33 cellular contexts compared by ENCODE assay signal in genomic region chr18:59990121-59990818, GRCh38.
DNase-seq lines count a peak whose midpoint lies in the region; ATAC-seq, FAIRE-seq and TF ChIP-seq lines count a peak whose summit lies in the region.
"Had no signal": no experiment of that assay in that cellular context is flagged by ENCODE, and none has a peak within 500 bp of the region (broad histone marks: within the 10 kb centered on the region; RNA-seq: fewer than 3 reads in every experiment).

No MANE protein-coding gene starts in this region.

- no peaks in the 10 kb centered on the region for H3K9me3 ChIP-seq in astrocyte (ENCODE audit: insufficient read depth, low read depth, low read length)
- H3K9me3 ChIP-seq: ascending aorta, BE2C, SJSA1 had no signal

- H4K20me1 ChIP-seq in astrocyte (ENCODE audit: insufficient read depth, low read length) = no peaks in the 10 kb centered on the region

- FAIRE-seq in astrocyte (lab: Jason Lieb, UNC) = no peak
- FAIRE-seq: small intestine had no signal

- no peak overlapping the region for H3K27ac ChIP-seq in astrocyte (ENCODE audit: low read depth, low read length)
- H3K27ac ChIP-seq: ascending aorta, neural progenitor cell, parathyroid adenoma, SJSA1 had no signal

- ATAC-seq in HG03097 (IDR thresholded peaks at IDR 0.05; ENCODE audit: low FRiP score, unreplicated experiment) = no peak
- ATAC-seq: activated T-cell treated with anti-CD3 and anti-CD28 coated beads, Interleukin-2, amount 50 U/mL, for 4 hours; effector memory CD8-positive, alpha-beta T cell; left ventricle myocardium superior; stimulated activated naive CD8-positive, alpha-beta T cell treated with anti-CD3 and anti-CD28 coated beads, Interleukin-15, Interleukin-2, amounts not matched to agents 100 U/mL and 50 U/mL, for 24 hours had no signal

- H3K4me3 ChIP-seq in astrocyte (ENCODE audit: insufficient read depth, low read depth, low read length) = no peak overlapping the region
- H3K4me3 ChIP-seq: ascending aorta, neural progenitor cell, SJSA1 had no signal

- H3K79me2 ChIP-seq in astrocyte (ENCODE audit: insufficient read depth, low read length) = no peaks in the 10 kb centered on the region
- H3K79me2 ChIP-seq: parathyroid adenoma had no signal

- H3K27ac Mint-ChIP-seq in astrocyte (ENCODE audit: unreplicated experiment) = no peak overlapping the region
- H3K27ac Mint-ChIP-seq: activated B cell treated with CpG ODN at 0.5 μM for 24 hours; activated naive CD8-positive, alpha-beta T cell treated with anti-CD3 and anti-CD28 coated beads, Interleukin-2, amount 10 ng/mL, durations not matched to agents 7 days and 5 days; effector memory CD8-positive, alpha-beta T cell; neural progenitor cell had no signal

- H2AFZ ChIP-seq in astrocyte (ENCODE audit: low read depth, low read length) = no peak overlapping the region
- H2AFZ ChIP-seq: neural progenitor cell, parathyroid adenoma had no signal

- no peak for TF ChIP-seq CTCF in astrocyte (IDR thresholded peaks at IDR 0.05; ENCODE audit: insufficient read depth, low read depth, low read length)

- in situ Hi-C loops in Caki2 (cut with HindIII; ENCODE audit: low pct_unique_long_range_greater_than_20kb, low sequenced_read_pairs) = no loop called here

- DNase-seq in Caki2 (ENCODE audit: low read depth) = peak; percentile 24
- peak; percentile 19 for DNase-seq in HPDE6-E6E7 (ENCODE audit: extremely low spot score)
- DNase-seq in astrocyte (ENCODE audit: low read depth) = peak; percentile 22
- peak; percentile 79 for DNase-seq in kidney tubule cell (ENCODE audit: low spot score)
- no peak for DNase-seq in NCI-H146 (lab: John Stamatoyannopoulos, UW)
- no peak for DNase-seq in T-helper 9 cell
- DNase-seq: activated B cell treated with CpG ODN at 0.5 μM for 24 hours; activated gamma-delta T cell treated with Interleukin-2 at 50 U/mL for 16 hours; activated naive CD8-positive, alpha-beta T cell treated with anti-CD3 and anti-CD28 coated beads, Interleukin-2, amount 10 ng/mL, durations not matched to agents 7 days and 5 days; activated T-cell treated with anti-CD3 and anti-CD28 coated beads, Interleukin-2, amount 50 U/mL, for 4 hours; BE2C; CD8-positive, alpha-beta memory T cell; central memory CD4-positive, alpha-beta T cell; cortex of kidney; effector memory CD8-positive, alpha-beta T cell; erythroblast; GF-D8; HCEC 1CT; islet precursor cell; left ventricle myocardium superior; mesendoderm; NCI-H1105; NCI-H2029 treated with DMSO at 0.1 percent for 48 hours; NCI-H2227 treated with DMSO at 0.1 percent for 48 hours; NCI-H526; RPMI8226; small intestine; stimulated activated naive CD8-positive, alpha-beta T cell treated with anti-CD3 and anti-CD28 coated beads, Interleukin-15, Interleukin-2, amounts not matched to agents 100 U/mL and 50 U/mL, for 24 hours had no signal

- no peak overlapping the region for H3K4me2 ChIP-seq in astrocyte (ENCODE audit: low read length)
- H3K4me2 ChIP-seq: neural progenitor cell had no signal

- no peaks in the 10 kb centered on the region for H3K4me1 ChIP-seq in astrocyte (ENCODE audit: insufficient read depth, low read length)
- H3K4me1 ChIP-seq: ascending aorta, BE2C, neural progenitor cell, parathyroid adenoma, SJSA1 had no signal

- H3K27me3 Mint-ChIP-seq in astrocyte (ENCODE audit: low read depth, unreplicated experiment) = peaks cover 3% of the 10 kb centered on the region

- no peaks in the 10 kb centered on the region for H3K4me1 Mint-ChIP-seq in astrocyte (ENCODE audit: low read depth, unreplicated experiment)
- H3K4me1 Mint-ChIP-seq: activated B cell treated with CpG ODN at 0.5 μM for 24 hours; activated naive CD8-positive, alpha-beta T cell treated with anti-CD3 and anti-CD28 coated beads, Interleukin-2, amount 10 ng/mL, durations not matched to agents 7 days and 5 days; neural progenitor cell had no signal

- H3K27me3 ChIP-seq in astrocyte (ENCODE audit: insufficient read depth, low read length) = peaks cover 3% of the 10 kb centered on the region
- H3K27me3 ChIP-seq: ascending aorta, BE2C, neural progenitor cell, SJSA1 had no signal

- no peak overlapping the region for H3K9ac ChIP-seq in astrocyte (ENCODE audit: low read length)
- H3K9ac ChIP-seq: neural progenitor cell, parathyroid adenoma had no signal

- H3K9me3 Mint-ChIP-seq in astrocyte (ENCODE audit: unreplicated experiment) = no peaks in the 10 kb centered on the region
- H3K9me3 Mint-ChIP-seq: activated B cell treated with CpG ODN at 0.5 μM for 24 hours; activated naive CD8-positive, alpha-beta T cell treated with anti-CD3 and anti-CD28 coated beads, Interleukin-2, amount 10 ng/mL, durations not matched to agents 7 days and 5 days; activated T-cell treated with anti-CD3 and anti-CD28 coated beads, Interleukin-2, amount 50 U/mL, for 4 hours; CD8-positive, alpha-beta memory T cell; effector memory CD8-positive, alpha-beta T cell; neural progenitor cell had no signal

- H3K36me3 Mint-ChIP-seq in astrocyte (ENCODE audit: low read depth, unreplicated experiment) = no peaks in the 10 kb centered on the region
- H3K36me3 Mint-ChIP-seq: activated naive CD8-positive, alpha-beta T cell treated with anti-CD3 and anti-CD28 coated beads, Interleukin-2, amount 10 ng/mL, durations not matched to agents 7 days and 5 days; CD8-positive, alpha-beta memory T cell; neural progenitor cell had no signal

- no peak overlapping the region for H3K4me3 Mint-ChIP-seq in astrocyte (ENCODE audit: unreplicated experiment)
- H3K4me3 Mint-ChIP-seq: activated B cell treated with CpG ODN at 0.5 μM for 24 hours; activated naive CD8-positive, alpha-beta T cell treated with anti-CD3 and anti-CD28 coated beads, Interleukin-2, amount 10 ng/mL, durations not matched to agents 7 days and 5 days; activated T-cell treated with anti-CD3 and anti-CD28 coated beads, Interleukin-2, amount 50 U/mL, for 4 hours; CD8-positive, alpha-beta memory T cell; effector memory CD8-positive, alpha-beta T cell; neural progenitor cell had no signal

- H3K36me3 ChIP-seq in astrocyte (ENCODE audit: insufficient read depth, low read length) = no peaks in the 10 kb centered on the region
- H3K36me3 ChIP-seq: ascending aorta, BE2C, neural progenitor cell, SJSA1 had no signal

Comparison
In these comparisons a context has a peak if more than half of its experiments do, and no peak if none do; other contexts are left out.
1. DNase-seq: peak in Caki2 (single experiment), HPDE6-E6E7 (single experiment), astrocyte (single experiment) and kidney tubule cell (single experiment); none in NCI-H146 (single experiment) and T-helper 9 cell (single experiment).